Comparison of ENCODE assay signal across 28 cellular contexts in the genomic region with DNA sequence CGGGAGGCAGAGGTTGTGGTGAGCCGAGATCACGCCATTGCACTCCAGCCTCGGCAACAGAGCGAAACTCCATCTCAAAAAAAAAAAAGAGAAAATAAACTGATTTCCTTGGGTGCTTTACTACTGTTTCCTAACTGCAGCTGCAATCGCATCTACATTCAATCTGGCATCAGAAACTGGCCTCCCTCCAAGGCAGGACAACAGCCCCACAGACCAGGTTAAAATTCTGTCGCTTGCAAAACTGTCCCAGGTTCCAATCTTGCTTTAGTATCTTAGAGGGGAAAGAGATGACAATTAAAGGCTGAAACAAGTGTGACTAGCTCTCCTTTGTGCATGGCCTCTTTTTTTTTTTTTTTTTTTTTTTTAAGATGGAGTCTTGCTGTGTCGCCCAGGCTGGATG.
"Had no signal": no experiment of that assay in that cellular context is flagged by ENCODE, and none has a peak within 500 bp of the region (broad histone marks: within the 10 kb centered on the region; RNA-seq: fewer than 3 reads in every experiment).

No MANE protein-coding gene starts in this region.

- H3K36me3 ChIP-seq: neural progenitor cell, ovary, spleen, suprapubic skin, tibial artery, transverse colon, upper lobe of right lung, uterus had no signal

- H3K27me3 ChIP-seq: neural progenitor cell, ovary, spleen, suprapubic skin, testis, transverse colon, upper lobe of right lung, uterus had no signal

- H3K27ac ChIP-seq: neural progenitor cell, ovary, parathyroid adenoma, psoas muscle, skin epidermis, spleen, suprapubic skin, testis, tibial artery, transverse colon, upper lobe of right lung, uterus had no signal

- H3K4me3 ChIP-seq: neural progenitor cell, ovary, psoas muscle, skin epidermis, smooth muscle cell, spleen, suprapubic skin, testis, tibial artery, transverse colon, upper lobe of right lung, uterus had no signal

- H3K79me2 ChIP-seq: parathyroid adenoma had no signal

- H3K4me1 ChIP-seq: parathyroid adenoma, spleen, suprapubic skin, testis, transverse colon, upper lobe of right lung, uterus had no signal

- H2AFZ ChIP-seq: neural progenitor cell, parathyroid adenoma had no signal

- H3K4me2 ChIP-seq: neural progenitor cell, smooth muscle cell had no signal

- ATAC-seq: natural killer cell; psoas muscle; right cardiac atrium; sciatic nerve; stimulated activated memory B cell treated with anti-CD40 and anti-IgM and Interleukin-4, amounts not matched to agents 10 μg/mL and 1 μg/mL and 100 μg/mL, for 72 hours; stimulated activated naive CD8-positive, alpha-beta T cell treated with anti-CD3 and anti-CD28 coated beads, Interleukin-15, amount 100 ng/mL, for 72 hours; stimulated activated naive CD8-positive, alpha-beta T cell treated with anti-CD3 and anti-CD28 coated beads, Interleukin-15, Interleukin-2, amounts not matched to agents 100 U/mL and 50 U/mL, for 24 hours; upper lobe of right lung had no signal

- DNase-seq: natural killer cell; occipital lobe; ovary; posterior cingulate gyrus; psoas muscle; right cardiac atrium; spleen; stimulated activated CD4-positive, alpha-beta T cell treated with anti-CD3 and anti-CD28 coated beads, Interleukin-12 subunit alpha, Interleukin-12 subunit beta, amount 100 ng/mL, for 4 hours; stimulated activated CD4-positive, alpha-beta T cell treated with anti-CD3 and anti-CD28 coated beads, Interleukin-1b, Interleukin-23, amount 100 ng/mL, for 48 hours; stimulated activated CD4-positive, alpha-beta T cell treated with anti-CD3 and anti-CD28 coated beads, Interleukin-4, amount 100 ng/mL, for 1 hour; stimulated activated CD4-positive, alpha-beta T cell treated with anti-CD3 and anti-CD28 coated beads, Interleukin-4, amount 100 ng/mL, for 4 hours; stimulated activated CD8-positive, alpha-beta memory T cell treated with anti-CD3 and anti-CD28 coated beads, Interleukin-4, amount 100 ng/mL, for 48 hours; stimulated activated naive CD4-positive, alpha-beta T cell; stimulated activated naive CD8-positive, alpha-beta T cell treated with anti-CD3 and anti-CD28 coated beads, Interleukin-15, amount 100 ng/mL, for 72 hours; stimulated activated naive CD8-positive, alpha-beta T cell treated with anti-CD3 and anti-CD28 coated beads, Interleukin-15, Interleukin-2, amounts not matched to agents 100 U/mL and 50 U/mL, for 24 hours; substantia nigra; testis; tibial artery; transverse colon; upper lobe of right lung; uterus had no signal

- H3K9ac ChIP-seq: neural progenitor cell, parathyroid adenoma had no signal

- H3K9me3 ChIP-seq: ovary, psoas muscle, spleen, suprapubic skin, testis, tibial artery, transverse colon, upper lobe of right lung, uterus had no signal
